Comparison of ENCODE assay signal across 11 cellular contexts in the genomic region with DNA sequence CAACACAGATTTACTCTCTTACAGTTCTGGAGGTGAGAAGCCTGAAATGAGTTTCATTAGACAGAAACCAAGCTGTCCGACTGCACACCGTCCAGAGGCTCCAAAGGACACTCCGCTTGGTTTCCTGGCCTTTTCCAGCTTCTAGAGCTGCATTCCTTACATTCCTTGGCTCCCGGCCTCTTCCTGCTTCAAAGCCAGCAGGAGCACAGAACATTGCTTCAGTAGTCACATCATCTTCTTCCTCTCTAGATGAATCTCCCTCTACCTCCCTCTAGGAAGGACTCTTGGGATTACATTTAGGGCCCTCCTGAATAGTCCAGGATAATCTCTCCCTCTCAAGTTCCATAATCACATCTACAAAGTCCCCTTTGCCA.
DNase-seq lines count a peak whose midpoint lies in the region; ATAC-seq and TF ChIP-seq lines count a peak whose summit lies in the region.
"Had no signal": no experiment of that assay in that cellular context is flagged by ENCODE, and none has a peak within 500 bp of the region (broad histone marks: within the 10 kb centered on the region; RNA-seq: fewer than 3 reads in every experiment).

No MANE protein-coding gene starts in this region.

- peak; percentile 7 for DNase-seq in Calu3
- peak; percentile 66 for DNase-seq in NT2/D1 (ENCODE audit: low read depth, low spot score)
- DNase-seq in epithelial cell of proximal tubule (ENCODE audit: low read depth): peak; percentile 91
- DNase-seq in mucosa of descending colon: no peak
- DNase-seq in DMS153 treated with DMSO at 0.1 percent for 48 hours (lab: John Stamatoyannopoulos, UW; ENCODE audit: unreplicated experiment): no peak
- DNase-seq in AML-193 (lab: John Stamatoyannopoulos, UW): no peak
- DNase-seq in hypothalamus (lab: John Stamatoyannopoulos, UW): no peak
- DNase-seq in RPMI8226: no peak
- DNase-seq: effector CD8-positive, alpha-beta T cell had no signal

- H3K4me1 Mint-ChIP-seq in Calu3 (ENCODE audit: low read depth, unreplicated experiment): no peaks in the 10 kb centered on the region

- no peak overlapping the region for H3K4me3 Mint-ChIP-seq in Calu3 (ENCODE audit: low read depth, unreplicated experiment)

- peaks cover 24% of the 10 kb centered on the region for H3K27me3 Mint-ChIP-seq in Calu3 (ENCODE audit: unreplicated experiment)

- H3K4me1 ChIP-seq in NT2/D1 (ENCODE audit: insufficient read depth, insufficient read length) (peaks cover 3% of the 10 kb centered on the region), mucosa of descending colon (ENCODE audit: low read depth) (no peaks in the 10 kb centered on the region)
- H3K4me1 ChIP-seq: suprapubic skin had no signal

- TF ChIP-seq CTCF in Calu3 (IDR thresholded peaks at IDR 0.05; ENCODE audit: unreplicated experiment) (no peak), epithelial cell of proximal tubule (conservative IDR thresholded peaks at IDR 0.05; ENCODE audit: low read depth, low read length) (peak; percentile 65), mucosa of descending colon (IDR thresholded peaks at IDR 0.05) (no peak)

- peaks cover 3% of the 10 kb centered on the region for H3K9me3 Mint-ChIP-seq in Calu3 (ENCODE audit: low read depth, unreplicated experiment)

- no peaks in the 10 kb centered on the region for H3K27me3 ChIP-seq in NT2/D1 (ENCODE audit: insufficient read depth, insufficient read length)
- H3K27me3 ChIP-seq: suprapubic skin had no signal

- H3K9ac ChIP-seq in NT2/D1 (ENCODE audit: insufficient read length, low read depth): no peak overlapping the region

- intact Hi-C loops in Calu3 (cut with micrococcal nuclease; ENCODE audit: unreplicated experiment) (no loop called here), mucosa of descending colon (cut with DNase I, micrococcal nuclease) (no loop called here)

- H3K4me3 ChIP-seq in NT2/D1 (ENCODE audit: insufficient read length, low read depth) (no peak overlapping the region), epithelial cell of proximal tubule (ENCODE audit: low read depth, low read length) (no peak overlapping the region), mucosa of descending colon (no peak overlapping the region)
- H3K4me3 ChIP-seq: suprapubic skin had no signal

- no peaks in the 10 kb centered on the region for H3K36me3 ChIP-seq in NT2/D1 (ENCODE audit: insufficient read depth, insufficient read length, low read length)
- no peaks in the 10 kb centered on the region for H3K36me3 ChIP-seq in mucosa of descending colon (ENCODE audit: low read depth)
- H3K36me3 ChIP-seq: suprapubic skin had no signal

- BruUV-seq in Calu3 (replicated peaks; lab: Mats Ljungman, UMichigan): no TSS peak

- peak; percentile 21 for ATAC-seq in mucosa of descending colon
- ATAC-seq: activated CD4-positive, CD25-positive, alpha-beta regulatory T cell treated with anti-CD3 and anti-CD28 coated beads, Interleukin-2, amount 50 U/mL, for 24 hours had no signal

- no peak overlapping the region for H3K27ac Mint-ChIP-seq in Calu3 (ENCODE audit: unreplicated experiment)

- CTCF ChIA-PET in Calu3 (lab: Charles Lee): no interaction called here

- H3K9me3 ChIP-seq in NT2/D1 (ENCODE audit: insufficient read depth, low read length) (peaks cover 7% of the 10 kb centered on the region; the same call in 1 of the 2 replicates), mucosa of descending colon (no peaks in the 10 kb centered on the region)
- H3K9me3 ChIP-seq: suprapubic skin had no signal

- H3K36me3 Mint-ChIP-seq in Calu3 (ENCODE audit: insufficient read depth, unreplicated experiment): no peaks in the 10 kb centered on the region

Comparison
In these comparisons a context has a peak if more than half of its experiments do, and no peak if none do; other contexts are left out.
1. DNase-seq: peak in Calu3 (single experiment), NT2/D1 (single experiment) and epithelial cell of proximal tubule (single experiment); none in mucosa of descending colon (0 of 3), DMS153 treated with DMSO at 0.1 percent for 48 hours (single experiment), AML-193 (0 of 2), hypothalamus (0 of 51) and RPMI8226 (single experiment).